Comparison of ENCODE assay signal across 1 cellular context in the genomic region with DNA sequence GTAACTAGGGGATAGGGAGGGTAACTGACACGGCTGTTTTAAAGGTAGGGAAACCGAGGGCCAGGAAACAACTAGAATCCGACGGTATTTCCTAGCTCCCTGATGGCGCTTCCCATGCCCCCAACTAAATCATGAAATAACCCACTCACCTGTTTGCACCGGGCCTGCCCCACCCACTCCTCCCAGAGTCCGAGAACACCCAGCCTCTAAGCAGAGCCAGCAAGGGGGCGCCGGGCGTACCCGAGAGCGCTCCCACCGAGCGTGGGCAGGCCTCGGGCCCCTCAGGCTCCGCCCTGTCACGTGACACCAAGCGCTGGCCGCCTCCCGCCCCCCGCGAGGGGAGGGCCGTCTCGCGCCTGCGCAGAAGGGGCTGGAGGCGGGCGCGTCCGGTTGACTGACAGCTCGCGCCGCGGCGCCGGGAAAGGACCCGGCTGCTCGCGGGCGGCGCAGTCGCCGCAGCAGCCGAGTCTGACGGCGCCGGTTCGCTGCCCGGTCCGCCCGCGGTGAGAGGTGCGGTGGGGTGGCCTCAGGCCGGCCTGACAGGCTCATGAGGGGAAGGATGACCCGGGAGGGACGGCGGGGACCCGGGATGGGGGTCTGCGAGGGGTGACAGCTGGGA.
TF ChIP-seq lines count a peak whose summit lies in the region.

A gene with protein sequence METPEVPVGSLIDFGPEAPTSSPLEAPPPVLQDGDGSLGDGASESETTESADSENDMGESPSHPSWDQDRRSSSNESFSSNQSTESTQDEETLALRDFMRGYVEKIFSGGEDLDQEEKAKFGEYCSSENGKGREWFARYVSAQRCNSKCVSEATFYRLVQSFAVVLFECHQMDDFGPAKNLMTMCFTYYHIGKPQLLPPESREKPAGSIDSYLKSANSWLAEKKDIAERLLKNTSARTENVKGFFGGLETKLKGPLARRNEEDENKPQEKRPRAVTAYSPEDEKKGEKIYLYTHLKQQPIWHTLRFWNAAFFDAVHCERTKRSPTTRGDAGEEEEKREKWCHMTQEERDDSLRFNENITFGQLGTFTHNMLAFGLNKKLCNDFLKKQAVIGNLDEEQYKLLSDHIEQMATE (plus strand): TSS at position 447 of the 619 bp plus-strand sequence. CDS start 39,277 bp downstream, outside the sequence.

TF ChIP-seq in HepG2, 621 proteins besides CTCF, POLR2A, EP300 and RAD21 (continued from another document and continues in another):
- TF ChIP-seq HNRNPK (IDR thresholded peaks at IDR 0.05; ENCODE audit: low read depth, low read length, poor library complexity, severe bottlenecking) (peak; percentile 75), ZNF780A (CRISPR knock-in tag; IDR thresholded peaks at IDR 0.05) (no peak), ZNF766 (CRISPR knock-in tag; IDR thresholded peaks at IDR 0.05; ENCODE audit: borderline replicate concordance) (no peak), ZNF703 (CRISPR knock-in tag; IDR thresholded peaks at IDR 0.05; ENCODE audit: borderline replicate concordance) (no peak), PAWR (CRISPR knock-in tag; IDR thresholded peaks at IDR 0.05; ENCODE audit: borderline replicate concordance) (no peak), CBFB (CRISPR knock-in tag; IDR thresholded peaks at IDR 0.05) (no peak), BRD4 (CRISPR knock-in tag; IDR thresholded peaks at IDR 0.05) (no peak), CREB1 (IDR thresholded peaks at IDR 0.05) (peak; percentile 51; the same call in 1 of the 2 replicates), CREB1 (CRISPR knock-in tag; IDR thresholded peaks at IDR 0.05) (no peak), THAP11 (CRISPR knock-in tag; IDR thresholded peaks at IDR 0.05) (peak; percentile 73), ZC3H4 (CRISPR knock-in tag; IDR thresholded peaks at IDR 0.05; ENCODE audit: borderline replicate concordance) (no peak), ZFP41 (CRISPR knock-in tag; IDR thresholded peaks at IDR 0.05; ENCODE audit: borderline replicate concordance) (no peak), EED (CRISPR knock-in tag; IDR thresholded peaks at IDR 0.05) (no peak), NFKBIZ (CRISPR knock-in tag; IDR thresholded peaks at IDR 0.05) (no peak), SNRNP70 (IDR thresholded peaks at IDR 0.05; ENCODE audit: low read depth, low read length) (no peak), HOXA7 (CRISPR knock-in tag; IDR thresholded peaks at IDR 0.05) (no peak), PHF5A (CRISPR knock-in tag; IDR thresholded peaks at IDR 0.05; ENCODE audit: low read depth, unreplicated experiment) (peak; percentile 71), MZF1 (CRISPR knock-in tag; IDR thresholded peaks at IDR 0.05; ENCODE audit: borderline replicate concordance) (0 out of 2 replicates have a peak, but pooled peaks have one; percentile 12), ZNF543 (CRISPR knock-in tag; IDR thresholded peaks at IDR 0.05) (no peak), ZNF556 (CRISPR knock-in tag; IDR thresholded peaks at IDR 0.05; ENCODE audit: borderline replicate concordance) (no peak), ZNF530 (CRISPR knock-in tag; IDR thresholded peaks at IDR 0.05; ENCODE audit: low read depth) (no peak), PPARG (CRISPR knock-in tag; conservative IDR thresholded peaks at IDR 0.05) (no peak), NFATC3 (CRISPR knock-in tag; IDR thresholded peaks at IDR 0.05) (no peak), ASH2L (IDR thresholded peaks at IDR 0.05; ENCODE audit: insufficient read length, low read depth, low read length) (no peak), GATAD1 (CRISPR knock-in tag; IDR thresholded peaks at IDR 0.05) (peak; percentile 40; the same call in 1 of the 2 replicates), HNF4A (CRISPR knock-in tag; IDR thresholded peaks at IDR 0.05) (no peak), YEATS2 (CRISPR knock-in tag; IDR thresholded peaks at IDR 0.05; ENCODE audit: borderline replicate concordance) (peak; percentile 86), FOXM1 (CRISPR knock-in tag; IDR thresholded peaks at IDR 0.05) (no peak), ZNF83 (CRISPR knock-in tag; IDR thresholded peaks at IDR 0.05; ENCODE audit: borderline replicate concordance) (0 out of 2 replicates have a peak, but pooled peaks have one; percentile 46), SPEN (CRISPR knock-in tag; IDR thresholded peaks at IDR 0.05; ENCODE audit: low read depth) (peak; percentile 80; the same call in 1 of the 2 replicates), ZMYM4 (CRISPR knock-in tag; IDR thresholded peaks at IDR 0.05) (peak; percentile 82), TRIM24 (CRISPR knock-in tag; IDR thresholded peaks at IDR 0.05) (no peak), ZNF451 (CRISPR knock-in tag; IDR thresholded peaks at IDR 0.05) (no peak), TOE1 (CRISPR knock-in tag; IDR thresholded peaks at IDR 0.05) (no peak)
- TF ChIP-seq, protein P1, sequence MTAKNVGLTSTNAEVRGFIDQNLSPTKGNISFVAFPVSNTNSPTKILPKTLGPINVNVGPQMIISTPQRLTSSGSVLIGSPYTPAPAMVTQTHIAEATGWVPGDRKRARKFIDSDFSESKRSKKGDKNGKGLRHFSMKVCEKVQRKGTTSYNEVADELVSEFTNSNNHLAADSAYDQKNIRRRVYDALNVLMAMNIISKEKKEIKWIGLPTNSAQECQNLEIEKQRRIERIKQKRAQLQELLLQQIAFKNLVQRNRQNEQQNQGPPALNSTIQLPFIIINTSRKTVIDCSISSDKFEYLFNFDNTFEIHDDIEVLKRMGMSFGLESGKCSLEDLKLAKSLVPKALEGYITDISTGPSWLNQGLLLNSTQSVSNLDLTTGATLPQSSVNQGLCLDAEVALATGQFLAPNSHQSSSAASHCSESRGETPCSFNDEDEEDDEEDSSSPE (CRISPR knock-in tag; IDR thresholded peaks at IDR 0.05), result peak; percentile 68; the same call in 1 of the 2 replicates
- TF ChIP-seq, protein P2, sequence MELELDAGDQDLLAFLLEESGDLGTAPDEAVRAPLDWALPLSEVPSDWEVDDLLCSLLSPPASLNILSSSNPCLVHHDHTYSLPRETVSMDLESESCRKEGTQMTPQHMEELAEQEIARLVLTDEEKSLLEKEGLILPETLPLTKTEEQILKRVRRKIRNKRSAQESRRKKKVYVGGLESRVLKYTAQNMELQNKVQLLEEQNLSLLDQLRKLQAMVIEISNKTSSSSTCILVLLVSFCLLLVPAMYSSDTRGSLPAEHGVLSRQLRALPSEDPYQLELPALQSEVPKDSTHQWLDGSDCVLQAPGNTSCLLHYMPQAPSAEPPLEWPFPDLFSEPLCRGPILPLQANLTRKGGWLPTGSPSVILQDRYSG (CRISPR knock-in tag; IDR thresholded peaks at IDR 0.05), result no peak
- TF ChIP-seq, protein P3, sequence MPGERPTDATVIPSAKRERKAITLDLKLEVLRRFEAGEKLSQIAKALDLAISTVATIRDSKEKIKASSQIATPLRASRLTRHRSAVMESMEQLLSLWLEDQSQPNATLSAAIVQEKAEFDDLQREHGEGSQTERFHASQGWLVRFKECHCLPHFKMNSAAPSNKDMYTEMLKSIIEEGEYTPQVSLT (CRISPR knock-in tag; IDR thresholded peaks at IDR 0.05; ENCODE audit: borderline replicate concordance, low read depth), result no peak
- TF ChIP-seq, protein P4, sequence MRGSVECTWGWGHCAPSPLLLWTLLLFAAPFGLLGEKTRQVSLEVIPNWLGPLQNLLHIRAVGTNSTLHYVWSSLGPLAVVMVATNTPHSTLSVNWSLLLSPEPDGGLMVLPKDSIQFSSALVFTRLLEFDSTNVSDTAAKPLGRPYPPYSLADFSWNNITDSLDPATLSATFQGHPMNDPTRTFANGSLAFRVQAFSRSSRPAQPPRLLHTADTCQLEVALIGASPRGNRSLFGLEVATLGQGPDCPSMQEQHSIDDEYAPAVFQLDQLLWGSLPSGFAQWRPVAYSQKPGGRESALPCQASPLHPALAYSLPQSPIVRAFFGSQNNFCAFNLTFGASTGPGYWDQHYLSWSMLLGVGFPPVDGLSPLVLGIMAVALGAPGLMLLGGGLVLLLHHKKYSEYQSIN (CRISPR knock-in tag; IDR thresholded peaks at IDR 0.05; ENCODE audit: borderline replicate concordance), result no peak
- TF ChIP-seq, protein P5, sequence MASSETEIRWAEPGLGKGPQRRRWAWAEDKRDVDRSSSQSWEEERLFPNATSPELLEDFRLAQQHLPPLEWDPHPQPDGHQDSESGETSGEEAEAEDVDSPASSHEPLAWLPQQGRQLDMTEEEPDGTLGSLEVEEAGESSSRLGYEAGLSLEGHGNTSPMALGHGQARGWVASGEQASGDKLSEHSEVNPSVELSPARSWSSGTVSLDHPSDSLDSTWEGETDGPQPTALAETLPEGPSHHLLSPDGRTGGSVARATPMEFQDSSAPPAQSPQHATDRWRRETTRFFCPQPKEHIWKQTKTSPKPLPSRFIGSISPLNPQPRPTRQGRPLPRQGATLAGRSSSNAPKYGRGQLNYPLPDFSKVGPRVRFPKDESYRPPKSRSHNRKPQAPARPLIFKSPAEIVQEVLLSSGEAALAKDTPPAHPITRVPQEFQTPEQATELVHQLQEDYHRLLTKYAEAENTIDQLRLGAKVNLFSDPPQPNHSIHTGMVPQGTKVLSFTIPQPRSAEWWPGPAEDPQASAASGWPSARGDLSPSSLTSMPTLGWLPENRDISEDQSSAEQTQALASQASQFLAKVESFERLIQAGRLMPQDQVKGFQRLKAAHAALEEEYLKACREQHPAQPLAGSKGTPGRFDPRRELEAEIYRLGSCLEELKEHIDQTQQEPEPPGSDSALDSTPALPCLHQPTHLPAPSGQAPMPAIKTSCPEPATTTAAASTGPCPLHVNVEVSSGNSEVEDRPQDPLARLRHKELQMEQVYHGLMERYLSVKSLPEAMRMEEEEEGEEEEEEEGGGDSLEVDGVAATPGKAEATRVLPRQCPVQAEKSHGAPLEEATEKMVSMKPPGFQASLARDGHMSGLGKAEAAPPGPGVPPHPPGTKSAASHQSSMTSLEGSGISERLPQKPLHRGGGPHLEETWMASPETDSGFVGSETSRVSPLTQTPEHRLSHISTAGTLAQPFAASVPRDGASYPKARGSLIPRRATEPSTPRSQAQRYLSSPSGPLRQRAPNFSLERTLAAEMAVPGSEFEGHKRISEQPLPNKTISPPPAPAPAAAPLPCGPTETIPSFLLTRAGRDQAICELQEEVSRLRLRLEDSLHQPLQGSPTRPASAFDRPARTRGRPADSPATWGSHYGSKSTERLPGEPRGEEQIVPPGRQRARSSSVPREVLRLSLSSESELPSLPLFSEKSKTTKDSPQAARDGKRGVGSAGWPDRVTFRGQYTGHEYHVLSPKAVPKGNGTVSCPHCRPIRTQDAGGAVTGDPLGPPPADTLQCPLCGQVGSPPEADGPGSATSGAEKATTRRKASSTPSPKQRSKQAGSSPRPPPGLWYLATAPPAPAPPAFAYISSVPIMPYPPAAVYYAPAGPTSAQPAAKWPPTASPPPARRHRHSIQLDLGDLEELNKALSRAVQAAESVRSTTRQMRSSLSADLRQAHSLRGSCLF (CRISPR knock-in tag; IDR thresholded peaks at IDR 0.05; ENCODE audit: borderline replicate concordance), result no peak
- TF ChIP-seq, protein P6, sequence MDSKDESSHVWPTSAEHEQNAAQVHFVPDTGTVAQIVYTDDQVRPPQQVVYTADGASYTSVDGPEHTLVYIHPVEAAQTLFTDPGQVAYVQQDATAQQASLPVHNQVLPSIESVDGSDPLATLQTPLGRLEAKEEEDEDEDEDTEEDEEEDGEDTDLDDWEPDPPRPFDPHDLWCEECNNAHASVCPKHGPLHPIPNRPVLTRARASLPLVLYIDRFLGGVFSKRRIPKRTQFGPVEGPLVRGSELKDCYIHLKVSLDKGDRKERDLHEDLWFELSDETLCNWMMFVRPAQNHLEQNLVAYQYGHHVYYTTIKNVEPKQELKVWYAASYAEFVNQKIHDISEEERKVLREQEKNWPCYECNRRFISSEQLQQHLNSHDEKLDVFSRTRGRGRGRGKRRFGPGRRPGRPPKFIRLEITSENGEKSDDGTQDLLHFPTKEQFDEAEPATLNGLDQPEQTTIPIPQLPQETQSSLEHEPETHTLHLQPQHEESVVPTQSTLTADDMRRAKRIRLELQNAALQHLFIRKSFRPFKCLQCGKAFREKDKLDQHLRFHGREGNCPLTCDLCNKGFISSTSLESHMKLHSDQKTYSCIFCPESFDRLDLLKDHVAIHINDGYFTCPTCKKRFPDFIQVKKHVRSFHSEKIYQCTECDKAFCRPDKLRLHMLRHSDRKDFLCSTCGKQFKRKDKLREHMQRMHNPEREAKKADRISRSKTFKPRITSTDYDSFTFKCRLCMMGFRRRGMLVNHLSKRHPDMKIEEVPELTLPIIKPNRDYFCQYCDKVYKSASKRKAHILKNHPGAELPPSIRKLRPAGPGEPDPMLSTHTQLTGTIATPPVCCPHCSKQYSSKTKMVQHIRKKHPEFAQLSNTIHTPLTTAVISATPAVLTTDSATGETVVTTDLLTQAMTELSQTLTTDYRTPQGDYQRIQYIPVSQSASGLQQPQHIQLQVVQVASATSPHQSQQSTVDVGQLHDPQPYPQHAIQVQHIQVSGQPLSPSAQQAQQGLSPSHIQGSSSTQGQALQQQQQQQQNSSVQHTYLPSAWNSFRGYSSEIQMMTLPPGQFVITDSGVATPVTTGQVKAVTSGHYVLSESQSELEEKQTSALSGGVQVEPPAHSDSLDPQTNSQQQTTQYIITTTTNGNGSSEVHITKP (CRISPR knock-in tag; IDR thresholded peaks at IDR 0.05; ENCODE audit: low read depth), result peak; percentile 47; the same call in 1 of the 2 replicates
- TF ChIP-seq, protein P7, sequence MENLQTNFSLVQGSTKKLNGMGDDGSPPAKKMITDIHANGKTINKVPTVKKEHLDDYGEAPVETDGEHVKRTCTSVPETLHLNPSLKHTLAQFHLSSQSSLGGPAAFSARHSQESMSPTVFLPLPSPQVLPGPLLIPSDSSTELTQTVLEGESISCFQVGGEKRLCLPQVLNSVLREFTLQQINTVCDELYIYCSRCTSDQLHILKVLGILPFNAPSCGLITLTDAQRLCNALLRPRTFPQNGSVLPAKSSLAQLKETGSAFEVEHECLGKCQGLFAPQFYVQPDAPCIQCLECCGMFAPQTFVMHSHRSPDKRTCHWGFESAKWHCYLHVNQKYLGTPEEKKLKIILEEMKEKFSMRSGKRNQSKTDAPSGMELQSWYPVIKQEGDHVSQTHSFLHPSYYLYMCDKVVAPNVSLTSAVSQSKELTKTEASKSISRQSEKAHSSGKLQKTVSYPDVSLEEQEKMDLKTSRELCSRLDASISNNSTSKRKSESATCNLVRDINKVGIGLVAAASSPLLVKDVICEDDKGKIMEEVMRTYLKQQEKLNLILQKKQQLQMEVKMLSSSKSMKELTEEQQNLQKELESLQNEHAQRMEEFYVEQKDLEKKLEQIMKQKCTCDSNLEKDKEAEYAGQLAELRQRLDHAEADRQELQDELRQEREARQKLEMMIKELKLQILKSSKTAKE (CRISPR knock-in tag; IDR thresholded peaks at IDR 0.05; ENCODE audit: borderline replicate concordance), result no peak
- TF ChIP-seq, protein P8, sequence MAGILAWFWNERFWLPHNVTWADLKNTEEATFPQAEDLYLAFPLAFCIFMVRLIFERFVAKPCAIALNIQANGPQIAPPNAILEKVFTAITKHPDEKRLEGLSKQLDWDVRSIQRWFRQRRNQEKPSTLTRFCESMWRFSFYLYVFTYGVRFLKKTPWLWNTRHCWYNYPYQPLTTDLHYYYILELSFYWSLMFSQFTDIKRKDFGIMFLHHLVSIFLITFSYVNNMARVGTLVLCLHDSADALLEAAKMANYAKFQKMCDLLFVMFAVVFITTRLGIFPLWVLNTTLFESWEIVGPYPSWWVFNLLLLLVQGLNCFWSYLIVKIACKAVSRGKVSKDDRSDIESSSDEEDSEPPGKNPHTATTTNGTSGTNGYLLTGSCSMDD (CRISPR knock-in tag; IDR thresholded peaks at IDR 0.05), result no peak
- TF ChIP-seq, protein P9, sequence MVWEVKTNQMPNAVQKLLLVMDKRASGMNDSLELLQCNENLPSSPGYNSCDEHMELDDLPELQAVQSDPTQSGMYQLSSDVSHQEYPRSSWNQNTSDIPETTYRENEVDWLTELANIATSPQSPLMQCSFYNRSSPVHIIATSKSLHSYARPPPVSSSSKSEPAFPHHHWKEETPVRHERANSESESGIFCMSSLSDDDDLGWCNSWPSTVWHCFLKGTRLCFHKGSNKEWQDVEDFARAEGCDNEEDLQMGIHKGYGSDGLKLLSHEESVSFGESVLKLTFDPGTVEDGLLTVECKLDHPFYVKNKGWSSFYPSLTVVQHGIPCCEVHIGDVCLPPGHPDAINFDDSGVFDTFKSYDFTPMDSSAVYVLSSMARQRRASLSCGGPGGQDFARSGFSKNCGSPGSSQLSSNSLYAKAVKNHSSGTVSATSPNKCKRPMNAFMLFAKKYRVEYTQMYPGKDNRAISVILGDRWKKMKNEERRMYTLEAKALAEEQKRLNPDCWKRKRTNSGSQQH (CRISPR knock-in tag; IDR thresholded peaks at IDR 0.05; ENCODE audit: low read depth), result no peak
